Comparison of ENCODE assay signal across 17 cellular contexts in the genomic region with DNA sequence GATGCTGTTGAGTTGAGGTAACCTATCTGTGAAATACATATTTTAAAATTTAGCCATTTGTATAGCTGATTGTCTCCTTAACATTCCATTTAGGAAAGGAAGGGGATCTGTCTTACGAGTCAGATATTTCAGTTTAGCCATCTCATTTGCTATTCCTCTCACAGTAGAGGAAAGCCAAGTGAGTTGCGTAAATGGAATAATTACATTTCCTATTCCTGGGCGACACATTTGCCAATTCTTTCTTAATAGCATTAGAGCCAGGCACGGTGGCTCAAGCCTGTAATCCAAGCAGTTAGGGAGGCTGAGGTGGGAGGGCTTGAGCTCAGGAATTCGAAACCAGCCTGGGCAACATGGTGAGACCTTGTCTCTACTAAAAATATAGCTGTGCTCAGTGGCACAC.
DNase-seq lines count a peak whose midpoint lies in the region; ATAC-seq and FAIRE-seq lines count a peak whose summit lies in the region.
"Had no signal": no experiment of that assay in that cellular context is flagged by ENCODE, and none has a peak within 500 bp of the region (broad histone marks: within the 10 kb centered on the region; RNA-seq: fewer than 3 reads in every experiment).

No MANE protein-coding gene starts in this region.

- no peak overlapping the region for H2BK120ac ChIP-seq in neuronal stem cell (ENCODE audit: low read depth, low read length)

- no peak overlapping the region for H3K23ac ChIP-seq in neuronal stem cell (ENCODE audit: low read depth, low read length, poor library complexity)

- H3K9me3 ChIP-seq in neuronal stem cell (replicated peaks in 1 of 2; ENCODE audit: control insufficient read depth in 2 of 2, insufficient read depth in 1 of 2, low read depth in 1 of 2, low read length in 2 of 2): no peaks in the 10 kb centered on the region

- no peak overlapping the region for H3K4me3 ChIP-seq in neuronal stem cell (ENCODE audit: low read length in 2 of 2)

- no CpG with 5 or more reads among the region's 5 CpGs for WGBS in neuronal stem cell (ENCODE audit: extremely low coverage in 2 of 2, insufficient read length in 2 of 2, insufficient replicate concordance in 1 of 2), 2 donors

- no peaks in the 10 kb centered on the region for H3K27me3 ChIP-seq in neuronal stem cell (ENCODE audit: control insufficient read depth in 3 of 3, insufficient read depth in 3 of 3, low read depth in 1 of 3, low read length in 3 of 3)

- no peak overlapping the region for H2AFZ ChIP-seq in neuronal stem cell (ENCODE audit: low read length)

- no peak overlapping the region for H2BK12ac ChIP-seq in neuronal stem cell (ENCODE audit: low read length)

- no peak overlapping the region for H2AK5ac ChIP-seq in neuronal stem cell (ENCODE audit: low read depth, low read length)

- peaks cover 0 to 4% of the 10 kb centered on the region in 2 donors for H3K4me1 ChIP-seq in neuronal stem cell (ENCODE audit: control insufficient read depth in 2 of 2, insufficient read depth in 1 of 2, low read depth in 1 of 2, low read length in 2 of 2)

- peak overlapping the region; percentile 25 for H3K18ac ChIP-seq in neuronal stem cell (ENCODE audit: low read length)

- H3K4ac ChIP-seq in neuronal stem cell (ENCODE audit: low read length): no peak overlapping the region

- H3K27ac ChIP-seq in neuronal stem cell (replicated peaks; ENCODE audit: low read length): no peak overlapping the region

- H4K8ac ChIP-seq in neuronal stem cell (ENCODE audit: low read depth, low read length): no peak overlapping the region

- no peak overlapping the region for H4K91ac ChIP-seq in neuronal stem cell (ENCODE audit: low read depth, low read length, poor library complexity)

- no peak overlapping the region for H3K14ac ChIP-seq in neuronal stem cell (ENCODE audit: low read length)

- DNase-seq in left ventricle myocardium superior (no peak), left cardiac atrium (no peak), neuronal stem cell (ENCODE audit: low spot score) (no peak), Ammon's horn (ENCODE audit: low spot score) (no peak), NCI-H2081 treated with DMSO at 0.1 percent for 48 hours (lab: John Stamatoyannopoulos, UW) (no peak), RCC 7860 (ENCODE audit: low spot score) (no peak)
- DNase-seq: 8988T; Calu3; CD4-positive, CD25-positive, alpha-beta regulatory T cell; GF-D8; GOT3; MM.1S; NCI-H187 treated with DMSO at 0.1 percent for 48 hours; NCI-H526 had no signal

- peak; percentile 31 for ATAC-seq in left ventricle myocardium superior
- no peak for ATAC-seq in left cardiac atrium
- ATAC-seq in esophagus mucosa: peak; percentile 19
- no peak for ATAC-seq in GM19328 (IDR thresholded peaks at IDR 0.05; ENCODE audit: unreplicated experiment)

- intact Hi-C loops in left ventricle myocardium superior (cut with micrococcal nuclease) (no loop called here), left cardiac atrium (cut with DNase I) (no loop called here)

- no peak overlapping the region for H3K9ac ChIP-seq in neuronal stem cell (ENCODE audit: low read depth, low read length, poor library complexity)

- no peak overlapping the region for H3K4me2 ChIP-seq in neuronal stem cell (ENCODE audit: insufficient read depth, low read length, poor library complexity, severe bottlenecking)

- H2BK15ac ChIP-seq in neuronal stem cell (ENCODE audit: low read length): no peak overlapping the region

- no peak for FAIRE-seq in RCC 7860 (lab: Jason Lieb, UNC)
- FAIRE-seq: HTR-8/SVneo had no signal

- no peak overlapping the region for H2BK5ac ChIP-seq in neuronal stem cell (ENCODE audit: low read length)

- H3K36me3 ChIP-seq in neuronal stem cell (replicated peaks in 1 of 2; ENCODE audit: control insufficient read depth in 2 of 2, insufficient read depth in 2 of 2, low read length in 2 of 2): no peaks in the 10 kb centered on the region

- H3K79me1 ChIP-seq in neuronal stem cell (ENCODE audit: low read depth, low read length): no peaks in the 10 kb centered on the region

Comparison
In these comparisons a context has a peak if more than half of its experiments do, and no peak if none do; other contexts are left out.
1. ATAC-seq: peak in left ventricle myocardium superior (single experiment) and esophagus mucosa (single experiment); none in left cardiac atrium (0 of 2) and GM19328 (single experiment).